In the genomic region with DNA sequence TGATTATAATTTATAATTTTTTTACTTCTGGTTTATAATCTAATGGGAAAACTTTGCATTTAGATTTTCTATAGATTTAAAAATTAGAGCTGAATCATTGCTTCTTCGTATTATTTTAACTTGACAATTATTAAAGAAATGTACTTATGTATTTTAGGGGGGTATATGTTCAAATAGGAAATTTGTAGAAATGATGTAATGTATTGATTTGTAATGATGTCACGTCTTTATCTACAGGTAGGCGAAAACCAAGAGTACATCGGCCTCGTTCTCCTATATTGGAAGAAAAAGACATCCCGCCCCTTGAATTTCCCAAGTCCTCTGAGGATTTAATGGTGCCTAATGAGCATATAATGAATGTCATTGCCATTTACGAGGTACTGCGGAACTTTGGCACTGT, we compare ENCODE assay signal across 31 cellular contexts.
"Had no signal": no experiment of that assay in that cellular context is flagged by ENCODE, and none has a peak within 500 bp of the region (broad histone marks: within the 10 kb centered on the region; RNA-seq: fewer than 3 reads in every experiment).

No MANE protein-coding gene starts in this region.

- DNase-seq: heart left ventricle; hypothalamus; immature natural killer cell; kidney; left colon; left lung; lower lobe of right lung; mammary epithelial cell; mesendoderm; naive B cell; nucleus accumbens; stimulated activated CD4-positive, alpha-beta T cell treated with anti-CD3 and anti-CD28 coated beads, Interleukin-12 subunit alpha, Interleukin-12 subunit beta, amount 100 ng/mL, for 4 hours; stimulated activated CD4-positive, alpha-beta T cell treated with anti-CD3 and anti-CD28 coated beads, Interleukin-15, amount 100 ng/mL, for 24 hours; stimulated activated CD4-positive, alpha-beta T cell treated with anti-CD3 and anti-CD28 coated beads, Interleukin-4, amount 100 ng/mL, for 4 hours; stimulated activated CD8-positive, alpha-beta memory T cell treated with anti-CD3 and anti-CD28 coated beads, Interleukin-4, amount 100 ng/mL, for 48 hours; stimulated activated naive CD4-positive, alpha-beta T cell treated with Interleukin-2 at 50 U/mL for 16 hours; stomach; testis; thyroid gland; transverse colon; upper lobe of left lung had no signal

- H3K4me3 ChIP-seq: heart left ventricle, left lung, lower lobe of right lung, right atrium auricular region, skin epidermis, stomach, testis, thyroid gland, transverse colon, upper lobe of left lung, vagina had no signal

- H3K9me3 Mint-ChIP-seq: immature natural killer cell; nephron; neural crest cell; stimulated activated memory B cell treated with anti-CD40 and anti-IgM and Interleukin-4, amounts not matched to agents 10 μg/mL and 1 μg/mL and 100 μg/mL, for 72 hours had no signal

- H3K27me3 ChIP-seq: heart left ventricle, left lung, right atrium auricular region, stomach, testis, thyroid gland, transverse colon, upper lobe of left lung, vagina had no signal

- H3K9me3 ChIP-seq: left lung, lower lobe of right lung, testis, thyroid gland, transverse colon, upper lobe of left lung, vagina had no signal

- H3K27ac ChIP-seq: left lung, lower lobe of right lung, skin epidermis, stomach, testis, thyroid gland, transverse colon, upper lobe of left lung, vagina had no signal

- ATAC-seq: heart left ventricle; left colon; left lung; lower lobe of right lung; sciatic nerve; stimulated activated memory B cell treated with anti-CD40 and anti-IgM and Interleukin-4, amounts not matched to agents 10 μg/mL and 1 μg/mL and 100 μg/mL, for 72 hours had no signal

- H3K4me3 Mint-ChIP-seq: mesothelial cell of epicardium; nephron; neural crest cell; stimulated activated memory B cell treated with anti-CD40 and anti-IgM and Interleukin-4, amounts not matched to agents 10 μg/mL and 1 μg/mL and 100 μg/mL, for 72 hours had no signal

- H3K27me3 Mint-ChIP-seq: naive B cell; progenitor cell of endocrine pancreas; stimulated activated memory B cell treated with anti-CD40 and anti-IgM and Interleukin-4, amounts not matched to agents 10 μg/mL and 1 μg/mL and 100 μg/mL, for 72 hours had no signal

- FAIRE-seq: islet of Langerhans, kidney had no signal
